19 cellular contexts compared by ENCODE assay signal in genomic region chr7:24597014-24597413, GRCh38. TPM values are rescaled to one million over a fixed set of nuclear protein-coding genes. Genes with fewer than 3 reads are reported as not detected.
DNase-seq lines count a peak whose midpoint lies in the region; ATAC-seq and TF ChIP-seq lines count a peak whose summit lies in the region.
"Had no signal": no experiment of that assay in that cellular context is flagged by ENCODE, and none has a peak within 500 bp of the region (broad histone marks: within the 10 kb centered on the region; RNA-seq: fewer than 3 reads in every experiment).

No MANE protein-coding gene starts in this region.

- TF ChIP-seq CTCF in activated CD8-positive, alpha-beta T cell treated with anti-CD3 and anti-CD28 coated beads for 36 hours (IDR thresholded peaks at IDR 0.05): no peak

- peak; percentile 69 for ATAC-seq in activated CD8-positive, alpha-beta T cell treated with anti-CD3 and anti-CD28 coated beads for 36 hours
- ATAC-seq in activated CD8-positive, alpha-beta T cell treated with anti-CD3 and anti-CD28 coated beads, Interleukin-2, amount 10 ng/mL, durations not matched to agents 7 days and 5 days: no peak
- ATAC-seq in GM18519 (IDR thresholded peaks at IDR 0.05; ENCODE audit: low FRiP score, unreplicated experiment) (peak; percentile 25), HG02884 (IDR thresholded peaks at IDR 0.05; ENCODE audit: unreplicated experiment) (peak; percentile 64), HG03442 (IDR thresholded peaks at IDR 0.05; ENCODE audit: unreplicated experiment) (no peak)
- peak; percentile 85 for ATAC-seq in stimulated activated effector memory CD8-positive, alpha-beta T cell treated with anti-CD3 and anti-CD28 coated beads, Interleukin-12 subunit alpha, Interleukin-12 subunit beta, amount 100 ng/mL, for 72 hours
- ATAC-seq: SK-N-SH treated with all-trans-retinoic acid at 6 μM for 48 hours had no signal

- peaks cover 2% of the 10 kb centered on the region for H3K9me3 Mint-ChIP-seq in activated CD8-positive, alpha-beta T cell treated with anti-CD3 and anti-CD28 coated beads for 36 hours
- peaks cover 2% of the 10 kb centered on the region for H3K9me3 Mint-ChIP-seq in activated CD8-positive, alpha-beta T cell treated with anti-CD3 and anti-CD28 coated beads, Interleukin-2, amount 10 ng/mL, durations not matched to agents 7 days and 5 days (ENCODE audit: insufficient read depth)
- H3K9me3 Mint-ChIP-seq in stimulated activated effector memory CD8-positive, alpha-beta T cell treated with anti-CD3 and anti-CD28 coated beads, Interleukin-12 subunit alpha, Interleukin-12 subunit beta, amount 100 ng/mL, for 72 hours: peaks cover 2% of the 10 kb centered on the region
- H3K9me3 Mint-ChIP-seq: activated CD4-positive, alpha-beta memory T cell treated with anti-CD3 and anti-CD28 coated beads, Interleukin-2, amount 10 ng/mL, durations not matched to agents 7 days and 5 days had no signal

- no peak for DNase-seq in activated CD8-positive, alpha-beta T cell treated with anti-CD3 and anti-CD28 coated beads for 36 hours
- DNase-seq in activated CD8-positive, alpha-beta T cell treated with anti-CD3 and anti-CD28 coated beads, Interleukin-2, amount 10 ng/mL, durations not matched to agents 7 days and 5 days: no peak
- no peak for DNase-seq in stimulated activated effector memory CD8-positive, alpha-beta T cell treated with anti-CD3 and anti-CD28 coated beads, Interleukin-12 subunit alpha, Interleukin-12 subunit beta, amount 100 ng/mL, for 72 hours (ENCODE audit: low spot score in 2 of 2)
- no peak for DNase-seq in hypothalamus (lab: John Stamatoyannopoulos, UW)
- no peak for DNase-seq in NCI-H82 treated with DMSO at 0.1 percent for 48 hours (lab: John Stamatoyannopoulos, UW; ENCODE audit: unreplicated experiment)
- DNase-seq: activated CD4-positive, alpha-beta memory T cell treated with anti-CD3 and anti-CD28 coated beads, Interleukin-2, amount 10 ng/mL, durations not matched to agents 7 days and 5 days; cerebellar nuclear complex; DMS79; glutamatergic neuron; KBM-7; NCI-H146; NCI-H2171 treated with DMSO at 0.1 percent for 48 hours; stimulated activated naive CD4-positive, alpha-beta T cell treated with Interleukin-2 at 50 U/mL for 16 hours had no signal

- peaks cover 10% of the 10 kb centered on the region for H3K36me3 Mint-ChIP-seq in activated CD8-positive, alpha-beta T cell treated with anti-CD3 and anti-CD28 coated beads for 36 hours (ENCODE audit: low read depth)
- H3K36me3 Mint-ChIP-seq in activated CD8-positive, alpha-beta T cell treated with anti-CD3 and anti-CD28 coated beads, Interleukin-2, amount 10 ng/mL, durations not matched to agents 7 days and 5 days (ENCODE audit: low read depth): peaks cover 6% of the 10 kb centered on the region
- H3K36me3 Mint-ChIP-seq in stimulated activated effector memory CD8-positive, alpha-beta T cell treated with anti-CD3 and anti-CD28 coated beads, Interleukin-12 subunit alpha, Interleukin-12 subunit beta, amount 100 ng/mL, for 72 hours: no peaks in the 10 kb centered on the region

- POLR2A ChIA-PET in activated CD8-positive, alpha-beta T cell treated with anti-CD3 and anti-CD28 coated beads for 36 hours (lab: Charles Lee): no interaction called here
- POLR2A ChIA-PET in activated CD8-positive, alpha-beta T cell treated with anti-CD3 and anti-CD28 coated beads, Interleukin-2, amount 10 ng/mL, durations not matched to agents 7 days and 5 days (lab: Charles Lee): no interaction called here

- no peak overlapping the region for H3K4me3 Mint-ChIP-seq in activated CD8-positive, alpha-beta T cell treated with anti-CD3 and anti-CD28 coated beads for 36 hours
- H3K4me3 Mint-ChIP-seq in activated CD8-positive, alpha-beta T cell treated with anti-CD3 and anti-CD28 coated beads, Interleukin-2, amount 10 ng/mL, durations not matched to agents 7 days and 5 days: no peak overlapping the region
- H3K4me3 Mint-ChIP-seq in stimulated activated effector memory CD8-positive, alpha-beta T cell treated with anti-CD3 and anti-CD28 coated beads, Interleukin-12 subunit alpha, Interleukin-12 subunit beta, amount 100 ng/mL, for 72 hours: no peak overlapping the region
- H3K4me3 Mint-ChIP-seq: activated CD4-positive, alpha-beta memory T cell treated with anti-CD3 and anti-CD28 coated beads, Interleukin-2, amount 10 ng/mL, durations not matched to agents 7 days and 5 days; activated naive CD8-positive, alpha-beta T cell; B cell had no signal

- H3K27me3 Mint-ChIP-seq in activated CD8-positive, alpha-beta T cell treated with anti-CD3 and anti-CD28 coated beads for 36 hours: no peaks in the 10 kb centered on the region
- H3K27me3 Mint-ChIP-seq in activated CD8-positive, alpha-beta T cell treated with anti-CD3 and anti-CD28 coated beads, Interleukin-2, amount 10 ng/mL, durations not matched to agents 7 days and 5 days (ENCODE audit: low read depth): no peaks in the 10 kb centered on the region
- H3K27me3 Mint-ChIP-seq: activated CD4-positive, alpha-beta memory T cell treated with anti-CD3 and anti-CD28 coated beads, Interleukin-2, amount 10 ng/mL, durations not matched to agents 7 days and 5 days; activated naive CD8-positive, alpha-beta T cell; B cell had no signal

- H3K4me1 Mint-ChIP-seq in activated CD8-positive, alpha-beta T cell treated with anti-CD3 and anti-CD28 coated beads for 36 hours (ENCODE audit: low read depth): peaks cover 6% of the 10 kb centered on the region
- no peaks in the 10 kb centered on the region for H3K4me1 Mint-ChIP-seq in activated CD8-positive, alpha-beta T cell treated with anti-CD3 and anti-CD28 coated beads, Interleukin-2, amount 10 ng/mL, durations not matched to agents 7 days and 5 days (ENCODE audit: low read depth)
- H3K4me1 Mint-ChIP-seq in stimulated activated effector memory CD8-positive, alpha-beta T cell treated with anti-CD3 and anti-CD28 coated beads, Interleukin-12 subunit alpha, Interleukin-12 subunit beta, amount 100 ng/mL, for 72 hours: peaks cover 14% of the 10 kb centered on the region
- H3K4me1 Mint-ChIP-seq: activated CD4-positive, alpha-beta memory T cell treated with anti-CD3 and anti-CD28 coated beads, Interleukin-2, amount 10 ng/mL, durations not matched to agents 7 days and 5 days had no signal

- H3K27ac Mint-ChIP-seq in activated CD8-positive, alpha-beta T cell treated with anti-CD3 and anti-CD28 coated beads for 36 hours: no peak overlapping the region
- no peak overlapping the region for H3K27ac Mint-ChIP-seq in activated CD8-positive, alpha-beta T cell treated with anti-CD3 and anti-CD28 coated beads, Interleukin-2, amount 10 ng/mL, durations not matched to agents 7 days and 5 days
- H3K27ac Mint-ChIP-seq in stimulated activated effector memory CD8-positive, alpha-beta T cell treated with anti-CD3 and anti-CD28 coated beads, Interleukin-12 subunit alpha, Interleukin-12 subunit beta, amount 100 ng/mL, for 72 hours: no peak overlapping the region
- H3K27ac Mint-ChIP-seq: activated CD4-positive, alpha-beta memory T cell treated with anti-CD3 and anti-CD28 coated beads, Interleukin-2, amount 10 ng/mL, durations not matched to agents 7 days and 5 days; activated naive CD8-positive, alpha-beta T cell; B cell had no signal

- intact Hi-C loops in activated CD8-positive, alpha-beta T cell treated with anti-CD3 and anti-CD28 coated beads for 36 hours (cut with micrococcal nuclease): no loop called here

- CTCF ChIA-PET in activated CD8-positive, alpha-beta T cell treated with anti-CD3 and anti-CD28 coated beads for 36 hours (lab: Charles Lee): interaction anchor here (1.1 kb wide), 1 partner anchor 10 kb away, joined by 3 read pairs; no protein-coding TSS in a partner anchor
- CTCF ChIA-PET in activated CD8-positive, alpha-beta T cell treated with anti-CD3 and anti-CD28 coated beads, Interleukin-2, amount 10 ng/mL, durations not matched to agents 7 days and 5 days (lab: Charles Lee): interaction anchor here (0.9 to 1.1 kb wide), 3 partner anchors 9 to 72 kb away, joined by 3 to 6 read pairs (median 3); no protein-coding TSS in a partner anchor

RNA-seq across cellular contexts. Expression of gene PALS2, which starts 23.8 kb away (rescaled TPM):
- 10 to 100 TPM; 32.6 to 40.4 TPM for total RNA-seq in activated CD8-positive, alpha-beta T cell treated with anti-CD3 and anti-CD28 coated beads for 36 hours
- 10 to 100 TPM; 13.5 to 20.7 TPM for total RNA-seq in activated CD8-positive, alpha-beta T cell treated with anti-CD3 and anti-CD28 coated beads, Interleukin-2, amount 10 ng/mL, durations not matched to agents 7 days and 5 days

Comparison
In these comparisons a context has a peak if more than half of its experiments do, and no peak if none do; other contexts are left out.
1. ATAC-seq: peak in activated CD8-positive, alpha-beta T cell treated with anti-CD3 and anti-CD28 coated beads for 36 hours (single experiment), GM18519 (single experiment), HG02884 (single experiment) and stimulated activated effector memory CD8-positive, alpha-beta T cell treated with anti-CD3 and anti-CD28 coated beads, Interleukin-12 subunit alpha, Interleukin-12 subunit beta, amount 100 ng/mL, for 72 hours (single experiment); none in activated CD8-positive, alpha-beta T cell treated with anti-CD3 and anti-CD28 coated beads, Interleukin-2, amount 10 ng/mL, durations not matched to agents 7 days and 5 days (single experiment) and HG03442 (single experiment).